ENCODE assay signal across 1 cellular context in the genomic region with DNA sequence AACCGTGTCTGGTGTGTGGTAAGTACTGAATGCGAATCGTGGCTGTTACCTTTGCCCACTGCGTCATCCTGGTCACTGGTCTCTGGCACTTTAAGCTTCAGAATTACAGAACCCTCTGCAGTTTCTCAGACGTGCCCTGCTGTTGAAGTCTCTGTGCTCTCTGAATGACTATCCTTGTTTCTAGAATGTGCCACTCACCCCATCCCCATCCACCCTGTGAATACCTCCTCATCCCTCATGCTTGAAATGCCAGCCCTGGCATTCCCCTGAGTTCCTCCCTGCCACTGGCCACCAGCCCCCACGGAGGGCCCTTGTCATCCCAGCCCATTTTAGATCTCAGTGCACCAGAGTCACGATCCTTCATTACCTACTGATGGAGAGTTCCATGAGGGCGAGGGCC.
TF ChIP-seq lines count a peak whose summit lies in the region.

No MANE protein-coding gene starts in this region.

TF ChIP-seq in IMR-90, 13 proteins besides CTCF, POLR2A, EP300 and RAD21:
- TF ChIP-seq RCOR1 (IDR thresholded peaks at IDR 0.05; ENCODE audit: insufficient replicate concordance, low read length): no peak
- TF ChIP-seq MAZ (IDR thresholded peaks at IDR 0.05; ENCODE audit: borderline replicate concordance, low read depth, low read length): no peak
- no peak for TF ChIP-seq NFE2L2 (IDR thresholded peaks at IDR 0.05; ENCODE audit: low read depth, low read length)
- TF ChIP-seq SMC3 (IDR thresholded peaks at IDR 0.05; ENCODE audit: low read depth, low read length): no peak
- TF ChIP-seq BHLHE40 (IDR thresholded peaks at IDR 0.05; ENCODE audit: low read depth, low read length): no peak
- TF ChIP-seq, protein P1, sequence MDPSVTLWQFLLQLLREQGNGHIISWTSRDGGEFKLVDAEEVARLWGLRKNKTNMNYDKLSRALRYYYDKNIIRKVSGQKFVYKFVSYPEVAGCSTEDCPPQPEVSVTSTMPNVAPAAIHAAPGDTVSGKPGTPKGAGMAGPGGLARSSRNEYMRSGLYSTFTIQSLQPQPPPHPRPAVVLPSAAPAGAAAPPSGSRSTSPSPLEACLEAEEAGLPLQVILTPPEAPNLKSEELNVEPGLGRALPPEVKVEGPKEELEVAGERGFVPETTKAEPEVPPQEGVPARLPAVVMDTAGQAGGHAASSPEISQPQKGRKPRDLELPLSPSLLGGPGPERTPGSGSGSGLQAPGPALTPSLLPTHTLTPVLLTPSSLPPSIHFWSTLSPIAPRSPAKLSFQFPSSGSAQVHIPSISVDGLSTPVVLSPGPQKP (IDR thresholded peaks at IDR 0.05; ENCODE audit: borderline replicate concordance, low read depth, low read length): no peak
- TF ChIP-seq, protein P2, sequence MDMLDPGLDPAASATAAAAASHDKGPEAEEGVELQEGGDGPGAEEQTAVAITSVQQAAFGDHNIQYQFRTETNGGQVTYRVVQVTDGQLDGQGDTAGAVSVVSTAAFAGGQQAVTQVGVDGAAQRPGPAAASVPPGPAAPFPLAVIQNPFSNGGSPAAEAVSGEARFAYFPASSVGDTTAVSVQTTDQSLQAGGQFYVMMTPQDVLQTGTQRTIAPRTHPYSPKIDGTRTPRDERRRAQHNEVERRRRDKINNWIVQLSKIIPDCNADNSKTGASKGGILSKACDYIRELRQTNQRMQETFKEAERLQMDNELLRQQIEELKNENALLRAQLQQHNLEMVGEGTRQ (IDR thresholded peaks at IDR 0.05; ENCODE audit: low read depth, low read length): no peak
